In genomic region chr20:53216856-53217576, GRCh38 we compare ENCODE assay signal across 1 cellular context.
TF ChIP-seq lines count a peak whose summit lies in the region.

No MANE protein-coding gene starts in this region.

TF ChIP-seq in HepG2, 621 proteins besides CTCF, POLR2A, EP300 and RAD21 (continued from another document and continues in another):
- 0 out of 2 replicates have a peak, but pooled peaks have one; percentile 46 for TF ChIP-seq ZNF75D (CRISPR knock-in tag; IDR thresholded peaks at IDR 0.05; ENCODE audit: borderline replicate concordance)
- no peak for TF ChIP-seq EHMT2 (IDR thresholded peaks at IDR 0.05; ENCODE audit: borderline replicate concordance, low read depth, low read length)
- peak; percentile 41; the same call in 1 of the 2 replicates for TF ChIP-seq ZNF232 (CRISPR knock-in tag; IDR thresholded peaks at IDR 0.05; ENCODE audit: borderline replicate concordance)
- no peak for TF ChIP-seq PTBP1 (IDR thresholded peaks at IDR 0.05; ENCODE audit: low read depth, low read length, poor library complexity, severe bottlenecking)
- TF ChIP-seq ZNF563 (CRISPR knock-in tag; IDR thresholded peaks at IDR 0.05) = peak; percentile 60; the same call in 1 of the 2 replicates
- no peak for TF ChIP-seq MAFG (CRISPR knock-in tag; IDR thresholded peaks at IDR 0.05)
- TF ChIP-seq SOX6 (IDR thresholded peaks at IDR 0.05) = no peak
- TF ChIP-seq SOX6 (CRISPR knock-in tag; IDR thresholded peaks at IDR 0.05) = 0 out of 2 replicates have a peak, but pooled peaks have one; percentile 22
- peak; percentile 44; the same call in 1 of the 2 replicates for TF ChIP-seq HOXA3 (CRISPR knock-in tag; IDR thresholded peaks at IDR 0.05)
- no peak for TF ChIP-seq CAMTA2 (CRISPR knock-in tag; IDR thresholded peaks at IDR 0.05; ENCODE audit: borderline replicate concordance)
- peak; percentile 53; the same call in 1 of the 2 replicates for TF ChIP-seq ZNF580 (CRISPR knock-in tag; IDR thresholded peaks at IDR 0.05; ENCODE audit: borderline replicate concordance, low read depth)
- 0 out of 2 replicates have a peak, but pooled peaks have one; percentile 28 for TF ChIP-seq HDAC2 (CRISPR knock-in tag; IDR thresholded peaks at IDR 0.05)
- TF ChIP-seq YY1 (IDR thresholded peaks at IDR 0.05; ENCODE audit: insufficient read depth, insufficient replicate concordance, low read depth, low read length) = peak; percentile 46
- TF ChIP-seq REPIN1 (CRISPR knock-in tag; IDR thresholded peaks at IDR 0.05; ENCODE audit: borderline replicate concordance, low read depth) = no peak
- TF ChIP-seq DNMT1 (CRISPR knock-in tag; IDR thresholded peaks at IDR 0.05) = no peak
- 0 out of 2 replicates have a peak, but pooled peaks have one; percentile 38 for TF ChIP-seq ZNF782 (CRISPR knock-in tag; IDR thresholded peaks at IDR 0.05; ENCODE audit: borderline replicate concordance)
- TF ChIP-seq ZNF235 (CRISPR knock-in tag; IDR thresholded peaks at IDR 0.05; ENCODE audit: borderline replicate concordance) = no peak
- TF ChIP-seq CBX5 (CRISPR knock-in tag; IDR thresholded peaks at IDR 0.05; ENCODE audit: borderline replicate concordance) = peak; percentile 62; the same call in 1 of the 2 replicates
- TF ChIP-seq FOXM1 (CRISPR knock-in tag; IDR thresholded peaks at IDR 0.05) = no peak
- no peak for TF ChIP-seq HNRNPUL1 (IDR thresholded peaks at IDR 0.05; ENCODE audit: low read depth, low read length)
- TF ChIP-seq ZNF572 (CRISPR knock-in tag; IDR thresholded peaks at IDR 0.05) = peak; percentile 64; the same call in 1 of the 2 replicates
- no peak for TF ChIP-seq IKZF4 (CRISPR knock-in tag; IDR thresholded peaks at IDR 0.05; ENCODE audit: borderline replicate concordance, low read depth, not compliant biosample characterization)
- TF ChIP-seq WIZ (CRISPR knock-in tag; IDR thresholded peaks at IDR 0.05) = no peak
- no peak for TF ChIP-seq RBM39 (IDR thresholded peaks at IDR 0.05; ENCODE audit: low read depth, low read length, poor library complexity, severe bottlenecking)
- peak; percentile 81 for TF ChIP-seq ZNF629 (CRISPR knock-in tag; conservative IDR thresholded peaks at IDR 0.05)
- peak; percentile 99 for TF ChIP-seq STAG1 (CRISPR knock-in tag; IDR thresholded peaks at IDR 0.05)
- peak; percentile 83 for TF ChIP-seq SMC3 (IDR thresholded peaks at IDR 0.05; ENCODE audit: low read length)
- peak; percentile 44 for TF ChIP-seq ZEB1 (IDR thresholded peaks at IDR 0.05; ENCODE audit: insufficient replicate concordance, low read depth)
- peak; percentile 61 for TF ChIP-seq ZNF687 (CRISPR knock-in tag; IDR thresholded peaks at IDR 0.05)
- peak; percentile 56; the same call in 1 of the 2 replicates for TF ChIP-seq ZNF768 (CRISPR knock-in tag; IDR thresholded peaks at IDR 0.05)
- TF ChIP-seq DMAP1 (CRISPR knock-in tag; IDR thresholded peaks at IDR 0.05) = no peak
- TF ChIP-seq ZNF570 (CRISPR knock-in tag; IDR thresholded peaks at IDR 0.05; ENCODE audit: borderline replicate concordance) = no peak
- TF ChIP-seq ZNF503 (CRISPR knock-in tag; IDR thresholded peaks at IDR 0.05) = no peak
- 0 out of 2 replicates have a peak, but pooled peaks have one; percentile 60 for TF ChIP-seq ZBTB25 (CRISPR knock-in tag; IDR thresholded peaks at IDR 0.05)
- peak; percentile 64 for TF ChIP-seq ZFP91 (CRISPR knock-in tag; IDR thresholded peaks at IDR 0.05; ENCODE audit: borderline replicate concordance)
- TF ChIP-seq ZNF124 (CRISPR knock-in tag; IDR thresholded peaks at IDR 0.05) = 0 out of 2 replicates have a peak, but pooled peaks have one; percentile 42
- no peak for TF ChIP-seq FOXK2 (IDR thresholded peaks at IDR 0.05)
- TF ChIP-seq NFKBIZ (CRISPR knock-in tag; IDR thresholded peaks at IDR 0.05) = 0 out of 2 replicates have a peak, but pooled peaks have one; percentile 41
- TF ChIP-seq ZNF646 (CRISPR knock-in tag; IDR thresholded peaks at IDR 0.05) = no peak
- no peak for TF ChIP-seq ZNF280D (CRISPR knock-in tag; IDR thresholded peaks at IDR 0.05)
- TF ChIP-seq KDM2A (CRISPR knock-in tag; IDR thresholded peaks at IDR 0.05; ENCODE audit: borderline replicate concordance, low read depth) = peak; percentile 93
- no peak; the same call in 1 of the 2 replicates for TF ChIP-seq ZBTB26 (CRISPR knock-in tag; IDR thresholded peaks at IDR 0.05; ENCODE audit: borderline replicate concordance)
- no peak for TF ChIP-seq HOXA7 (CRISPR knock-in tag; IDR thresholded peaks at IDR 0.05)
